In the genomic region with DNA sequence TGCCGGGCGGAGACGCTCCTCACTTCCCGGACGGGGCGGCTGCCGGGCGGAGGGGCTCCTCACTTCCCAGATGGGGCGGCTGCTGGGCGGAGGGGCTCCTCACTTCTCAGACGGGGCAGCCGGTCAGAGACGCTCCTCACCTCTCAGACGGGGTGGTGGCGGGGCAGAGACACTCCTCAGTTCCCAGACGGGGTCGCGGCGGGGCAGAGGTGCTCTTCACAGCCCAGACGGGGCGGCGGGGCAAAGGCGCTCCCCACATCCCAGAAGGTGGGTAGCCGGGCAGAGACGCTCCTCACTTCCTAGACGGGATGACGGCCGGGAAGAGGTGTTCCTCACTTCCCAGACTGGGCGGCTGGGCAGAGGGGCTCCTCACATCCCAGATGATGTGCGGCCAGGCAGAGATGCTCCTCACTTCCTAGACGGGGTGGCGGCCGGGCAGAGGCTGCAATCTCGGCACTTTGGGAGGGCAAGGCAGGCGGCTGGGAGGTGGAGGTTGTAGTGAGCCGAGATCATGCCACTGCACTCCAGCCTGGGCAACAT, we compare ENCODE assay signal across 5 cellular contexts.
A peak's percentile ranks its signal among the peaks of the same experiment; 100 is the strongest.
DNase-seq lines count a peak whose midpoint lies in the region; ATAC-seq, FAIRE-seq and TF ChIP-seq lines count a peak whose summit lies in the region.
"Not testable (repeated sequence)": the region's sequence is repeated elsewhere in the genome, so short reads cannot be mapped to it uniquely, and the experiment has no call there.

No MANE protein-coding gene starts in this region.

- not testable (repeated sequence) for ATAC-seq in Right ventricle myocardium superior (ENCODE audit: poor library complexity); right cardiac atrium; upper lobe of right lung

- H3K4me1 ChIP-seq in right cardiac atrium (ENCODE audit: control insufficient read depth, insufficient read depth, low read length); kidney (ENCODE audit: control insufficient read depth in 1 of 2, insufficient read depth in 1 of 2, low read depth in 1 of 2, low read length in 2 of 2); upper lobe of right lung: not testable (repeated sequence)

- TF ChIP-seq CTCF in kidney (IDR thresholded peaks at IDR 0.05; ENCODE audit: borderline replicate concordance, extremely low read depth, insufficient read depth); upper lobe of right lung (IDR thresholded peaks at IDR 0.05): not testable (repeated sequence)

- H3K27ac ChIP-seq in right cardiac atrium (ENCODE audit: low read length); kidney (ENCODE audit: low read depth in 2 of 2, low read length in 2 of 2); upper lobe of right lung: not testable (repeated sequence)

- intact Hi-C loops in Right ventricle myocardium superior (cut with DNase I); right cardiac atrium (cut with DNase I); kidney (cut with DNase I); posterior vena cava (cut with DNase I); upper lobe of right lung (cut with DNase I): not testable (repeated sequence)

- not testable (repeated sequence) for FAIRE-seq in kidney (lab: Jason Lieb, UNC)

- DNase-seq in Right ventricle myocardium superior (peak; percentile 30), right cardiac atrium (peak in 2 of 3 donors; percentile 20 to 32), kidney (peak; percentile 56), posterior vena cava (ENCODE audit: low spot score) (peak; percentile 76), upper lobe of right lung (peak; percentile 43)

- 89% methylated on average over 36 of the region's 36 CpGs for WGBS in right cardiac atrium

- H3K27me3 ChIP-seq in right cardiac atrium (ENCODE audit: control insufficient read depth, insufficient read depth); upper lobe of right lung: not testable (repeated sequence)

- H3K9ac ChIP-seq in kidney (ENCODE audit: low read length in 2 of 2) = not testable (repeated sequence)

- H3K4me3 ChIP-seq in right cardiac atrium (ENCODE audit: low read length); kidney (ENCODE audit: low read length in 2 of 2); upper lobe of right lung: not testable (repeated sequence)

- not testable (repeated sequence) for H3K9me3 ChIP-seq in right cardiac atrium (ENCODE audit: control insufficient read depth, low read length); kidney (ENCODE audit: control insufficient read depth in 1 of 2, low read length in 2 of 2); upper lobe of right lung

- H3K36me3 ChIP-seq in kidney (ENCODE audit: control insufficient read depth in 1 of 2, insufficient read depth in 2 of 2, low read length in 2 of 2); upper lobe of right lung: not testable (repeated sequence)

Comparison
In these comparisons a context has a peak if more than half of its experiments do, and no peak if none do; other contexts are left out.
1. DNase-seq: peak in every context shown above with its lines; median percentile 76 in posterior vena cava; 56 in kidney; 43 in upper lobe of right lung; 30 in Right ventricle myocardium superior; 26 in right cardiac atrium.